In the genomic region with DNA sequence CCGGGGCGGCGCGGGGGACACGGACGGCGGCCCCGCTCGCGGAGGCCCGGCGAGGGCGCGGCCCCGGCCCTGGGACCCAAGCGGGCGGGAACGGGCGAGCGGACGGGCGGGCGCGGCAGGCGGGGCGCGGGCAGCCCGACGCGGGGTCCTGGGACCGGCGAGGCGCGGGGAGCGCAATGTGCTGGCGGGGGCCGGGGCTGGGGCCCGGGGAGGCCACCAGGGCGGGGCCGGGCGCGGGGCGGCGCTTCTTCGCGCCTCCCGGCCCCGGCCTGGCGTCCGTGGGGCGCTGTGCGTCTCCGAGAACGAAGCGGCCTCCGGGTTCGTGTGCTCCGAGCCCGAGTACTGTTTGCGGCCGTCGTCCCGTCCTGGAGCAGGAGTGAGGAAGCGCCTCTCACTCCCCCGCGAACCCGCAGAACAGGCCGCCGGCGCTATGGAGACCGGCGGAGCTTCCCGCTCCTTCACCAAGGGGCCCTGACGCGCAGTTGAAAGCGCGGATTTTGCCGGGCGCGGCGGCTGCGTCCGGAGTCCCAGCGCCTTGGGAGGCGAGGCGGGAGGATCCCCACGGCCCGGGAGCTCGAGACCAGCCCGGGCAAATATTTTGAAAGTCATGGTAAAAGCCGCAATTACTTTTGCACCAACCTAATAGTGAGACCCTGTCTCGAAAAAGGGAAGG, we compare ENCODE assay signal across 8 cellular contexts. TPM values are rescaled to one million over a fixed set of nuclear protein-coding genes. Genes with fewer than 3 reads are reported as not detected.
DNase-seq lines count a peak whose midpoint lies in the region; ATAC-seq and TF ChIP-seq lines count a peak whose summit lies in the region.

No MANE protein-coding gene starts in this region.

- TF ChIP-seq CTCF in fibroblast of villous mesenchyme (IDR thresholded peaks at IDR 0.05; ENCODE audit: insufficient read depth, low read depth, low read length): no peak
- TF ChIP-seq CTCF in neural crest cell (conservative IDR thresholded peaks at IDR 0.05): peak; percentile 45

- TF ChIP-seq POLR2A in Raji (IDR thresholded peaks at IDR 0.05; ENCODE audit: insufficient read depth, low read depth, low read length): peak; percentile 88

- DNase-seq in DMS79 treated with DMSO at 0.1 percent for 48 hours (lab: John Stamatoyannopoulos, UW) (peak; percentile 67), fibroblast of villous mesenchyme (ENCODE audit: low read depth) (peak; percentile 93), neural crest cell (ENCODE audit: low read depth, low spot score) (peak; percentile 70)
- DNase-seq in Jurkat, Clone E6-1 (ENCODE audit: low read depth, low spot score): peak; percentile 65
- DNase-seq in activated effector memory CD4-positive, alpha-beta T cell treated with anti-CD3 and anti-CD28 coated beads, Interleukin-2, amount 50 U/mL, for 16 hours: peak; percentile 95
- peak; percentile 84 to 85 for DNase-seq in stimulated activated naive CD8-positive, alpha-beta T cell treated with anti-CD3 and anti-CD28 coated beads, Interleukin-15, amount 100 ng/mL, for 72 hours

- peaks cover 4% of the 10 kb centered on the region for H3K36me3 Mint-ChIP-seq in neural crest cell (ENCODE audit: low read depth)

- peak; percentile 66 for ATAC-seq in GM21576 (IDR thresholded peaks at IDR 0.05; ENCODE audit: unreplicated experiment)
- ATAC-seq in stimulated activated naive CD8-positive, alpha-beta T cell treated with anti-CD3 and anti-CD28 coated beads, Interleukin-15, amount 100 ng/mL, for 72 hours: peak; percentile 86

- H3K9me3 Mint-ChIP-seq in neural crest cell: no peaks in the 10 kb centered on the region
- H3K9me3 Mint-ChIP-seq in stimulated activated naive CD8-positive, alpha-beta T cell treated with anti-CD3 and anti-CD28 coated beads, Interleukin-15, amount 100 ng/mL, for 72 hours: no peaks in the 10 kb centered on the region

- H3K4me1 Mint-ChIP-seq in neural crest cell: peaks cover 18% of the 10 kb centered on the region
- H3K4me1 Mint-ChIP-seq in stimulated activated naive CD8-positive, alpha-beta T cell treated with anti-CD3 and anti-CD28 coated beads, Interleukin-15, amount 100 ng/mL, for 72 hours: peaks cover 52% of the 10 kb centered on the region

- peak overlapping the region; percentile 67 for H3K4me3 ChIP-seq in Jurkat, Clone E6-1 (ENCODE audit: low read length)
- peak overlapping the region; percentile 82 for H3K4me3 ChIP-seq in fibroblast of villous mesenchyme (ENCODE audit: low read depth, low read length)

- H3K27ac Mint-ChIP-seq in neural crest cell (ENCODE audit: unreplicated experiment): peak overlapping the region; percentile 50
- H3K27ac Mint-ChIP-seq in stimulated activated naive CD8-positive, alpha-beta T cell treated with anti-CD3 and anti-CD28 coated beads, Interleukin-15, amount 100 ng/mL, for 72 hours: peak overlapping the region; percentile 33 to 91

- H3K4me3 Mint-ChIP-seq in neural crest cell: peak overlapping the region; percentile 82
- H3K4me3 Mint-ChIP-seq in stimulated activated naive CD8-positive, alpha-beta T cell treated with anti-CD3 and anti-CD28 coated beads, Interleukin-15, amount 100 ng/mL, for 72 hours: peak overlapping the region; percentile 75 to 77

- H3K27me3 Mint-ChIP-seq in neural crest cell (ENCODE audit: low read depth): no peaks in the 10 kb centered on the region
- H3K27me3 Mint-ChIP-seq in stimulated activated naive CD8-positive, alpha-beta T cell treated with anti-CD3 and anti-CD28 coated beads, Interleukin-15, amount 100 ng/mL, for 72 hours: no peaks in the 10 kb centered on the region

RNA-seq across cellular contexts. Expression of gene ANKLE2, which starts 0.4 kb away (rescaled TPM):
- polyA plus RNA-seq in Jurkat, Clone E6-1 (2012; ENCODE audit: insufficient read depth, insufficient read length): 75.8 TPM
- total RNA-seq in fibroblast of villous mesenchyme: 94.4 and 118 TPM in 2 replicates
- 93.4 and 100 TPM in 2 replicates for total RNA-seq in neural crest cell

RNA-seq across cellular contexts. Expression of gene PGAM5, which starts 51.4 kb away (rescaled TPM):
- polyA plus RNA-seq in Jurkat, Clone E6-1 (2012; ENCODE audit: insufficient read depth, insufficient read length): 63.6 TPM
- 26.7 and 39.3 TPM in 2 replicates for total RNA-seq in fibroblast of villous mesenchyme
- total RNA-seq in neural crest cell: 61.5 and 61.8 TPM in 2 replicates

Comparison
In these comparisons a context has a peak if more than half of its experiments do, and no peak if none do; other contexts are left out.
1. Peak in every context shown above with its lines: DNase-seq, ATAC-seq and H3K4me3 ChIP-seq.